14 cellular contexts compared by ENCODE assay signal in the genomic region with DNA sequence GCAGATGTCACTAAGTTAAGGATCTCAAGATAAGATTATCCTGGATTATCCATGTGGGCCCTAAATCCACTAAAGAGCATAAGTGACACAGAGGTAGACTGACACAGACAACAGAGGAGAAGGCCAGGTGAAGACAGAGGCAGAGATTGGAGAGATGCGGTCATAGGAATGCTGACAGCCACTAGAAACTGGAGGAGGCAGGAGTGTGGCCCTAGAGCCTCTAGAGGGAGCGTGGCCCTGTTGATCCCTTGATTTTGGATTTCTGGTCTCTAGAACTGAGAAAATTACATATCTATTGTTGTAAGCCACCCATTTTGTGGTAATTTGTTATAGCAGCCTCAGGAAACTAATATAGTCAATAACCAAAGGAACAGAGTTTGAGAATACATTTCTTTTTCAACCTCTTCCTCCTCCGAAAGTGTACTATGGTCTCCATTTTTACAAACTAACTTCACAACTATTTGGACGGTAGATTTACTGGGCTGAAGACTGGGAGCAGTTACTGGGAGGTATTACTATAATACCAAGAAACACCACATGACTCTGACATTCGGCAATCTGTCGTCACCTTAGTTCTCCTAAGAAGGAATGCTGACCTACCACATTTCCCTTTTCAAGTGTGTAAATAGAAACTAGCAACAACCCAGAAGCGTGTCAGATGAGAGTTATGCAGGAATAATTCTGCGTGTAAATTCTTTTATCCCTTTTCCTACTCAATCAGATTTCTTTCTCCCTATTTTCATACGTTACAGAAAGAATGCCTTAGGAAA.
"Had no signal": no experiment of that assay in that cellular context is flagged by ENCODE, and none has a peak within 500 bp of the region (broad histone marks: within the 10 kb centered on the region; RNA-seq: fewer than 3 reads in every experiment).

No MANE protein-coding gene starts in this region.

- H3K9ac ChIP-seq: neural progenitor cell had no signal

- H3K9me3 ChIP-seq: body of pancreas, esophagus muscularis mucosa, ovary, sigmoid colon, transverse colon had no signal

- H3K27me3 ChIP-seq: body of pancreas, esophagus muscularis mucosa, neural progenitor cell, ovary, sigmoid colon, transverse colon had no signal

- DNase-seq: body of pancreas; foreskin fibroblast; head of caudate nucleus; left ventricle myocardium superior; ovary; sigmoid colon; stimulated activated CD4-positive, alpha-beta T cell treated with anti-CD3 and anti-CD28 coated beads, Interleukin-2, amount 100 ng/mL, for 24 hours; stimulated activated naive CD4-positive, alpha-beta T cell; substantia nigra; T-helper 17 cell; transverse colon had no signal

- H3K4me3 ChIP-seq: body of pancreas, esophagus muscularis mucosa, neural progenitor cell, ovary, sigmoid colon, transverse colon had no signal

- H3K36me3 ChIP-seq: esophagus muscularis mucosa, neural progenitor cell, ovary, sigmoid colon, transverse colon had no signal

- H2AFZ ChIP-seq: neural progenitor cell had no signal

- H3K4me1 ChIP-seq: body of pancreas, esophagus muscularis mucosa, neural progenitor cell, sigmoid colon, transverse colon had no signal

- H3K27ac ChIP-seq: body of pancreas, esophagus muscularis mucosa, neural progenitor cell, ovary, sigmoid colon, transverse colon had no signal

- ATAC-seq: activated CD4-positive, CD25-positive, alpha-beta regulatory T cell treated with anti-CD3 and anti-CD28 coated beads, Interleukin-2, amount 50 U/mL, for 24 hours; body of pancreas; left ventricle myocardium superior; T-helper 17 cell had no signal

- H3K4me2 ChIP-seq: neural progenitor cell had no signal
